Comparison of ENCODE assay signal across 21 cellular contexts in the genomic region with DNA sequence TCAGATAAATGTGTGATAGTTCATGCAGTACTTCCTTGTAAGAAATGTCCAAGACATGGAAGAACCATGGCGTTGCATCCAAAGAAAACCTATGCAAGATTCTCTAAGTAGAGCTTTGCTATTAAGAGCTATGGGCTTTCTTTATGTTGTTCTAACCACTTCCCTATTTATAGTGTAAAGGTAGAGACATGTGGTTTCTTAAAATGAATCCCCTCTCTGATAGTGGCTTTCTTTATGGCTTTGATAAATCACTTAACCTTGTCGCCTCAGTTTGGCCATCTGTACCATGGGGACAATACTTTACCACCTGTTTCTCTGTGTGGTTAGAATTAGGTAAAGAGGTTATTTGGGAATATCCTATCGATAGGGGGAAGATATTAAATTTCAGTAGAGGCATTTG.
DNase-seq lines count a peak whose midpoint lies in the region; ATAC-seq and TF ChIP-seq lines count a peak whose summit lies in the region.
"Had no signal": no experiment of that assay in that cellular context is flagged by ENCODE, and none has a peak within 500 bp of the region (broad histone marks: within the 10 kb centered on the region; RNA-seq: fewer than 3 reads in every experiment).

No MANE protein-coding gene starts in this region.

- POLR2A ChIA-PET in activated naive CD8-positive, alpha-beta T cell treated with anti-CD3 and anti-CD28 coated beads, Interleukin-2, amount 10 ng/mL, durations not matched to agents 7 days and 5 days (lab: Charles Lee), result no interaction called here

- peak overlapping the region; percentile 14; the same call in 1 of the 2 replicates for H3K27ac ChIP-seq in KMS-11
- H3K27ac ChIP-seq: right atrium auricular region had no signal

- no peaks in the 10 kb centered on the region for H3K79me2 ChIP-seq in KMS-11 (ENCODE audit: insufficient read depth, low read depth)

- no peak overlapping the region for H3K9ac ChIP-seq in KMS-11

- ATAC-seq in activated naive CD8-positive, alpha-beta T cell treated with anti-CD3 and anti-CD28 coated beads, Interleukin-2, amount 10 ng/mL, durations not matched to agents 7 days and 5 days (ENCODE audit: low read depth), result no peak
- ATAC-seq in GM21717 (IDR thresholded peaks at IDR 0.05; ENCODE audit: unreplicated experiment) (peak; percentile 70), GM19397 (IDR thresholded peaks at IDR 0.05; ENCODE audit: unreplicated experiment) (no peak)
- ATAC-seq in stimulated activated naive B cell treated with anti-CD40 and anti-IgM and Interleukin-4, amounts not matched to agents 10 μg/mL and 1 μg/mL and 100 μg/mL, for 72 hours (replicated peaks), result peak; percentile 81 to 82

- peak overlapping the region; percentile 56; the same call in 1 of the 2 replicates for H3K4me2 ChIP-seq in KMS-11

- H3K27me3 Mint-ChIP-seq in activated naive CD8-positive, alpha-beta T cell treated with anti-CD3 and anti-CD28 coated beads, Interleukin-2, amount 10 ng/mL, durations not matched to agents 7 days and 5 days, result no peaks in the 10 kb centered on the region
- H3K27me3 Mint-ChIP-seq in activated naive CD8-positive, alpha-beta T cell treated with anti-CD3 and anti-CD28 coated beads for 36 hours, result no peaks in the 10 kb centered on the region
- no peaks in the 10 kb centered on the region for H3K27me3 Mint-ChIP-seq in stimulated activated naive B cell treated with anti-CD40 and anti-IgM and Interleukin-4, amounts not matched to agents 10 μg/mL and 1 μg/mL and 100 μg/mL, for 72 hours
- H3K27me3 Mint-ChIP-seq: activated naive CD4-positive, alpha-beta T cell treated with anti-CD3 and anti-CD28 coated beads, Interleukin-2, amount 10 ng/mL, durations not matched to agents 7 days and 5 days; stimulated activated naive CD8-positive, alpha-beta T cell treated with anti-CD3 and anti-CD28 coated beads, Interleukin-15, Interleukin-2, amounts not matched to agents 100 ng/mL and 50 ng/mL, for 24 hours; type B pancreatic cell had no signal

- H3K4me3 Mint-ChIP-seq in activated naive CD8-positive, alpha-beta T cell treated with anti-CD3 and anti-CD28 coated beads, Interleukin-2, amount 10 ng/mL, durations not matched to agents 7 days and 5 days, result peak overlapping the region; percentile 38
- no peak overlapping the region for H3K4me3 Mint-ChIP-seq in activated naive CD8-positive, alpha-beta T cell treated with anti-CD3 and anti-CD28 coated beads for 36 hours
- no peak overlapping the region for H3K4me3 Mint-ChIP-seq in stimulated activated naive B cell treated with anti-CD40 and anti-IgM and Interleukin-4, amounts not matched to agents 10 μg/mL and 1 μg/mL and 100 μg/mL, for 72 hours
- H3K4me3 Mint-ChIP-seq: activated naive CD4-positive, alpha-beta T cell treated with anti-CD3 and anti-CD28 coated beads, Interleukin-2, amount 10 ng/mL, durations not matched to agents 7 days and 5 days; endodermal cell; stimulated activated naive CD8-positive, alpha-beta T cell treated with anti-CD3 and anti-CD28 coated beads, Interleukin-15, Interleukin-2, amounts not matched to agents 100 ng/mL and 50 ng/mL, for 24 hours; type B pancreatic cell had no signal

- H2AFZ ChIP-seq in KMS-11 (ENCODE audit: low read depth), result peak overlapping the region; percentile 53; the same call in 1 of the 2 replicates

- no peaks in the 10 kb centered on the region for H3K36me3 Mint-ChIP-seq in activated naive CD8-positive, alpha-beta T cell treated with anti-CD3 and anti-CD28 coated beads, Interleukin-2, amount 10 ng/mL, durations not matched to agents 7 days and 5 days
- peaks cover 20% of the 10 kb centered on the region for H3K36me3 Mint-ChIP-seq in activated naive CD8-positive, alpha-beta T cell treated with anti-CD3 and anti-CD28 coated beads for 36 hours
- H3K36me3 Mint-ChIP-seq in stimulated activated naive B cell treated with anti-CD40 and anti-IgM and Interleukin-4, amounts not matched to agents 10 μg/mL and 1 μg/mL and 100 μg/mL, for 72 hours, result no peaks in the 10 kb centered on the region
- H3K36me3 Mint-ChIP-seq: activated naive CD4-positive, alpha-beta T cell treated with anti-CD3 and anti-CD28 coated beads, Interleukin-2, amount 10 ng/mL, durations not matched to agents 7 days and 5 days had no signal

- H3K4me3 ChIP-seq in KMS-11 (IDR thresholded peaks at IDR 0.05; ENCODE audit: insufficient read depth, low read depth, low read length), result no peak overlapping the region
- H3K4me3 ChIP-seq: right atrium auricular region had no signal

- H3K9me3 Mint-ChIP-seq in activated naive CD8-positive, alpha-beta T cell treated with anti-CD3 and anti-CD28 coated beads, Interleukin-2, amount 10 ng/mL, durations not matched to agents 7 days and 5 days, result no peaks in the 10 kb centered on the region
- H3K9me3 Mint-ChIP-seq in activated naive CD8-positive, alpha-beta T cell treated with anti-CD3 and anti-CD28 coated beads for 36 hours, result no peaks in the 10 kb centered on the region
- peaks cover 0 to 3% of the 10 kb centered on the region in 2 donors for H3K9me3 Mint-ChIP-seq in stimulated activated naive B cell treated with anti-CD40 and anti-IgM and Interleukin-4, amounts not matched to agents 10 μg/mL and 1 μg/mL and 100 μg/mL, for 72 hours
- H3K9me3 Mint-ChIP-seq: activated naive CD4-positive, alpha-beta T cell treated with anti-CD3 and anti-CD28 coated beads, Interleukin-2, amount 10 ng/mL, durations not matched to agents 7 days and 5 days; type B pancreatic cell had no signal

- no peak for TF ChIP-seq CTCF in KMS-11 (conservative IDR thresholded peaks at IDR 0.05; ENCODE audit: low read depth, low read length)

- H3K4me1 ChIP-seq in KMS-11 (ENCODE audit: low read depth, poor library complexity, severe bottlenecking), result peaks cover 18% of the 10 kb centered on the region

- no peak for DNase-seq in activated naive CD8-positive, alpha-beta T cell treated with anti-CD3 and anti-CD28 coated beads, Interleukin-2, amount 10 ng/mL, durations not matched to agents 7 days and 5 days
- no peak for DNase-seq in activated naive CD8-positive, alpha-beta T cell treated with anti-CD3 and anti-CD28 coated beads for 36 hours
- no peak for DNase-seq in stimulated activated naive B cell treated with anti-CD40 and anti-IgM and Interleukin-4, amounts not matched to agents 10 μg/mL and 1 μg/mL and 100 μg/mL, for 72 hours
- DNase-seq in epidermal melanocyte (ENCODE audit: insufficient read length, low spot score) (no peak), NCI-H345 (lab: John Stamatoyannopoulos, UW) (no peak)
- DNase-seq: activated CD4-positive, alpha-beta T cell treated with anti-CD3 and anti-CD28 coated beads for 4 hours; activated naive CD4-positive, alpha-beta T cell treated with anti-CD3 and anti-CD28 coated beads, Interleukin-2, amount 10 ng/mL, durations not matched to agents 7 days and 5 days; activated T-cell treated with anti-CD3 and anti-CD28 coated beads for 4 hours; endodermal cell; GOT3; NCI-H1436 treated with DMSO at 0.1 percent for 48 hours; NCI-H2227 treated with DMSO at 0.1 percent for 48 hours; occipital lobe; RPMI8226; stimulated activated CD4-positive, alpha-beta T cell treated with anti-CD3 and anti-CD28 coated beads, Interleukin-15, amount 100 ng/mL, for 24 hours had no signal

- H4K20me1 ChIP-seq in KMS-11 (ENCODE audit: insufficient read depth), result no peaks in the 10 kb centered on the region

- H3K36me3 ChIP-seq in KMS-11 (ENCODE audit: insufficient read depth), result no peaks in the 10 kb centered on the region

- no peaks in the 10 kb centered on the region for H3K27me3 ChIP-seq in KMS-11 (ENCODE audit: insufficient read depth, low read depth)
- H3K27me3 ChIP-seq: right atrium auricular region had no signal

- no peak overlapping the region for H3K27ac Mint-ChIP-seq in activated naive CD8-positive, alpha-beta T cell treated with anti-CD3 and anti-CD28 coated beads, Interleukin-2, amount 10 ng/mL, durations not matched to agents 7 days and 5 days
- no peak overlapping the region for H3K27ac Mint-ChIP-seq in activated naive CD8-positive, alpha-beta T cell treated with anti-CD3 and anti-CD28 coated beads for 36 hours
- no peak overlapping the region for H3K27ac Mint-ChIP-seq in stimulated activated naive B cell treated with anti-CD40 and anti-IgM and Interleukin-4, amounts not matched to agents 10 μg/mL and 1 μg/mL and 100 μg/mL, for 72 hours
- H3K27ac Mint-ChIP-seq: activated naive CD4-positive, alpha-beta T cell treated with anti-CD3 and anti-CD28 coated beads, Interleukin-2, amount 10 ng/mL, durations not matched to agents 7 days and 5 days; endodermal cell; stimulated activated naive CD8-positive, alpha-beta T cell treated with anti-CD3 and anti-CD28 coated beads, Interleukin-15, Interleukin-2, amounts not matched to agents 100 ng/mL and 50 ng/mL, for 24 hours; type B pancreatic cell had no signal

- H3K4me1 Mint-ChIP-seq in activated naive CD8-positive, alpha-beta T cell treated with anti-CD3 and anti-CD28 coated beads, Interleukin-2, amount 10 ng/mL, durations not matched to agents 7 days and 5 days, result peaks cover 12% of the 10 kb centered on the region
- H3K4me1 Mint-ChIP-seq in activated naive CD8-positive, alpha-beta T cell treated with anti-CD3 and anti-CD28 coated beads for 36 hours, result peaks cover 2% of the 10 kb centered on the region
- peaks cover 0 to 6% of the 10 kb centered on the region in 2 donors for H3K4me1 Mint-ChIP-seq in stimulated activated naive B cell treated with anti-CD40 and anti-IgM and Interleukin-4, amounts not matched to agents 10 μg/mL and 1 μg/mL and 100 μg/mL, for 72 hours

Comparison
In these comparisons a context has a peak if more than half of its experiments do, and no peak if none do; other contexts are left out.
1. ATAC-seq: peak in GM21717 (single experiment) and stimulated activated naive B cell treated with anti-CD40 and anti-IgM and Interleukin-4, amounts not matched to agents 10 μg/mL and 1 μg/mL and 100 μg/mL, for 72 hours (2 of 2); none in activated naive CD8-positive, alpha-beta T cell treated with anti-CD3 and anti-CD28 coated beads, Interleukin-2, amount 10 ng/mL, durations not matched to agents 7 days and 5 days (single experiment) and GM19397 (single experiment).